Comparison of ENCODE assay signal across 22 cellular contexts in genomic region chr5:6674886-6675285, GRCh38. TPM values are rescaled to one million over a fixed set of nuclear protein-coding genes. Genes with fewer than 3 reads are reported as not detected.
DNase-seq lines count a peak whose midpoint lies in the region; ATAC-seq and TF ChIP-seq lines count a peak whose summit lies in the region.
"Had no signal": no experiment of that assay in that cellular context is flagged by ENCODE, and none has a peak within 500 bp of the region (broad histone marks: within the 10 kb centered on the region; RNA-seq: fewer than 3 reads in every experiment).

No MANE protein-coding gene starts in this region.

- H3K36me3 Mint-ChIP-seq in activated naive CD4-positive, alpha-beta T cell treated with anti-CD3 and anti-CD28 coated beads for 36 hours (ENCODE audit: low read depth), result peaks cover 8% of the 10 kb centered on the region
- H3K36me3 Mint-ChIP-seq in stimulated activated memory B cell treated with anti-CD40 and anti-IgM and Interleukin-4, amounts not matched to agents 10 μg/mL and 1 μg/mL and 100 μg/mL, for 72 hours, result peaks cover 50% of the 10 kb centered on the region

- H3K4me1 Mint-ChIP-seq in activated naive CD4-positive, alpha-beta T cell treated with anti-CD3 and anti-CD28 coated beads for 36 hours (ENCODE audit: low read depth), result no peaks in the 10 kb centered on the region
- peaks cover 10% of the 10 kb centered on the region for H3K4me1 Mint-ChIP-seq in stimulated activated memory B cell treated with anti-CD40 and anti-IgM and Interleukin-4, amounts not matched to agents 10 μg/mL and 1 μg/mL and 100 μg/mL, for 72 hours
- H3K4me1 Mint-ChIP-seq: CD14-positive monocyte; CD4-positive, alpha-beta memory T cell; CD4-positive, CD25-positive, alpha-beta regulatory T cell; CD8-positive, alpha-beta memory T cell had no signal

- in situ Hi-C loops in SK-MEL-5 (cut with HindIII; ENCODE audit: low pct_unique_long_range_greater_than_20kb, low sequenced_read_pairs), result no loop called here

- H3K27ac Mint-ChIP-seq in activated naive CD4-positive, alpha-beta T cell treated with anti-CD3 and anti-CD28 coated beads for 36 hours, result no peak overlapping the region
- no peak overlapping the region for H3K27ac Mint-ChIP-seq in stimulated activated memory B cell treated with anti-CD40 and anti-IgM and Interleukin-4, amounts not matched to agents 10 μg/mL and 1 μg/mL and 100 μg/mL, for 72 hours
- H3K27ac Mint-ChIP-seq: CD14-positive monocyte; CD4-positive, alpha-beta memory T cell; CD4-positive, CD25-positive, alpha-beta regulatory T cell; CD8-positive, alpha-beta memory T cell had no signal

- ATAC-seq in stimulated activated memory B cell treated with anti-CD40 and anti-IgM and Interleukin-4, amounts not matched to agents 10 μg/mL and 1 μg/mL and 100 μg/mL, for 72 hours, result no peak
- ATAC-seq: GM12878 had no signal

- DNase-seq in NCI-H526 (lab: John Stamatoyannopoulos, UW) (peak; percentile 85), SK-MEL-5 (ENCODE audit: low read depth, low spot score) (peak; percentile 65), pons (ENCODE audit: low spot score) (peak; percentile 19), HEK293T (ENCODE audit: extremely low spot score) (no peak), NCI-H1105 treated with DMSO at 0.1 percent for 48 hours (lab: John Stamatoyannopoulos, UW) (no peak)
- DNase-seq in activated naive CD4-positive, alpha-beta T cell treated with anti-CD3 and anti-CD28 coated beads for 36 hours, result no peak
- DNase-seq: 8988T; ACHN; BE2C; C1 segment of cervical spinal cord; CD4-positive, alpha-beta memory T cell; CD4-positive, CD25-positive, alpha-beta regulatory T cell; CD8-positive, alpha-beta memory T cell; COR-L47; DMS 273 treated with DMSO at 0.1 percent for 48 hours; DMS53; DND-41; EL; GDM1 had no signal

- H3K9me3 Mint-ChIP-seq in activated naive CD4-positive, alpha-beta T cell treated with anti-CD3 and anti-CD28 coated beads for 36 hours, result no peaks in the 10 kb centered on the region
- peaks cover 3% of the 10 kb centered on the region for H3K9me3 Mint-ChIP-seq in stimulated activated memory B cell treated with anti-CD40 and anti-IgM and Interleukin-4, amounts not matched to agents 10 μg/mL and 1 μg/mL and 100 μg/mL, for 72 hours

- no peaks in the 10 kb centered on the region for H3K27me3 Mint-ChIP-seq in activated naive CD4-positive, alpha-beta T cell treated with anti-CD3 and anti-CD28 coated beads for 36 hours (ENCODE audit: low read depth)
- no peaks in the 10 kb centered on the region for H3K27me3 Mint-ChIP-seq in stimulated activated memory B cell treated with anti-CD40 and anti-IgM and Interleukin-4, amounts not matched to agents 10 μg/mL and 1 μg/mL and 100 μg/mL, for 72 hours
- H3K27me3 Mint-ChIP-seq: CD4-positive, alpha-beta memory T cell had no signal

- H3K4me3 Mint-ChIP-seq in activated naive CD4-positive, alpha-beta T cell treated with anti-CD3 and anti-CD28 coated beads for 36 hours, result no peak overlapping the region
- H3K4me3 Mint-ChIP-seq in stimulated activated memory B cell treated with anti-CD40 and anti-IgM and Interleukin-4, amounts not matched to agents 10 μg/mL and 1 μg/mL and 100 μg/mL, for 72 hours, result no peak overlapping the region
- H3K4me3 Mint-ChIP-seq: CD14-positive monocyte; CD4-positive, alpha-beta memory T cell; CD4-positive, CD25-positive, alpha-beta regulatory T cell; CD8-positive, alpha-beta memory T cell had no signal

- intact Hi-C loops in activated naive CD4-positive, alpha-beta T cell treated with anti-CD3 and anti-CD28 coated beads for 36 hours (cut with micrococcal nuclease), result no loop called here

- CTCF ChIA-PET in activated naive CD4-positive, alpha-beta T cell treated with anti-CD3 and anti-CD28 coated beads for 36 hours (lab: Charles Lee), result interaction anchor here (0.6 kb wide), 1 partner anchor 69 kb away, joined by 3 read pairs; no protein-coding TSS in a partner anchor
- CTCF ChIA-PET in HEK293T (lab: Yijun Ruan, JAX), result no interaction called here

- POLR2A ChIA-PET in HEK293T (lab: Yijun Ruan, JAX), result no interaction called here

TF ChIP-seq in HEK293T, 16 proteins besides CTCF, POLR2A, EP300 and RAD21:
- no peak for TF ChIP-seq ELF4 (IDR thresholded peaks at IDR 0.05)
- TF ChIP-seq TARDBP (IDR thresholded peaks at IDR 0.05), result no peak
- no peak for TF ChIP-seq ZNF384 (IDR thresholded peaks at IDR 0.05)
- no peak for TF ChIP-seq FOXM1 (IDR thresholded peaks at IDR 0.05; ENCODE audit: borderline replicate concordance)
- TF ChIP-seq CTBP1 (IDR thresholded peaks at IDR 0.05; ENCODE audit: borderline replicate concordance), result no peak
- no peak for TF ChIP-seq LEF1 (IDR thresholded peaks at IDR 0.05; ENCODE audit: borderline replicate concordance)
- TF ChIP-seq SUZ12 (IDR thresholded peaks at IDR 0.05), result no peak
- TF ChIP-seq FOXA1 (IDR thresholded peaks at IDR 0.05), result no peak
- no peak for TF ChIP-seq HDGF (IDR thresholded peaks at IDR 0.05; ENCODE audit: borderline replicate concordance)
- TF ChIP-seq BHLHE40 (IDR thresholded peaks at IDR 0.05; ENCODE audit: borderline replicate concordance), result no peak
- TF ChIP-seq SP1 (IDR thresholded peaks at IDR 0.05), result no peak
- TF ChIP-seq FOXK2 (IDR thresholded peaks at IDR 0.05), result no peak
- TF ChIP-seq NFRKB (IDR thresholded peaks at IDR 0.05), result no peak

RNA-seq across cellular contexts. Expression of gene TENT4A, which starts 38.3 kb away (rescaled TPM):
- 5.5 and 8.9 TPM in 2 replicates for total RNA-seq in SK-MEL-5 (2014; rRNA removed; shearing (Covaris generic))
- 20.6 and 31.2 TPM in 2 replicates for polyA plus RNA-seq in SK-MEL-5 (2015; cell fraction: cytosol; rRNA removed)
- polyA plus RNA-seq in SK-MEL-5 (2015; cell fraction: nucleus; rRNA removed), result 83.5 and 91.7 TPM in 2 replicates
- total RNA-seq in activated naive CD4-positive, alpha-beta T cell treated with anti-CD3 and anti-CD28 coated beads for 36 hours, result 10 to 100 TPM; 30.0 to 30.2 TPM

RNA-seq across cellular contexts. Expression of gene SRD5A1, which starts 41.6 kb away (rescaled TPM):
- 31.7 and 36.9 TPM in 2 replicates for total RNA-seq in SK-MEL-5 (2014; rRNA removed; shearing (Covaris generic))
- 69.8 and 102 TPM in 2 replicates for polyA plus RNA-seq in SK-MEL-5 (2015; cell fraction: cytosol; rRNA removed)
- polyA plus RNA-seq in SK-MEL-5 (2015; cell fraction: nucleus; rRNA removed), result 19.5 and 25.0 TPM in 2 replicates
- 1 to 10 TPM; 5.2 to 5.4 TPM for total RNA-seq in activated naive CD4-positive, alpha-beta T cell treated with anti-CD3 and anti-CD28 coated beads for 36 hours

RNA-seq across cellular contexts. Expression of gene NSUN2, which starts 42.0 kb away (rescaled TPM):
- total RNA-seq in SK-MEL-5 (2014; rRNA removed; shearing (Covaris generic)), result 124 and 130 TPM in 2 replicates
- polyA plus RNA-seq in SK-MEL-5 (2015; cell fraction: cytosol; rRNA removed), result 121 and 145 TPM in 2 replicates
- 408 and 517 TPM in 2 replicates for polyA plus RNA-seq in SK-MEL-5 (2015; cell fraction: nucleus; rRNA removed)
- total RNA-seq in activated naive CD4-positive, alpha-beta T cell treated with anti-CD3 and anti-CD28 coated beads for 36 hours, result 10 to 100 TPM; 59.0 to 60.5 TPM

Comparison
In these comparisons a context has a peak if more than half of its experiments do, and no peak if none do; other contexts are left out.
1. DNase-seq: peak in NCI-H526 (2 of 2), SK-MEL-5 (single experiment) and pons (single experiment); none in activated naive CD4-positive, alpha-beta T cell treated with anti-CD3 and anti-CD28 coated beads for 36 hours (single experiment), HEK293T (single experiment) and NCI-H1105 treated with DMSO at 0.1 percent for 48 hours (single experiment).